ENCODE assay signal across 8 cellular contexts in genomic region chr1:119338004-119338403, GRCh38. TPM values are rescaled to one million over a fixed set of nuclear protein-coding genes. Genes with fewer than 3 reads are reported as not detected.
"Had no signal": no experiment of that assay in that cellular context is flagged by ENCODE, and none has a peak within 500 bp of the region (broad histone marks: within the 10 kb centered on the region; RNA-seq: fewer than 3 reads in every experiment).

No MANE protein-coding gene starts in this region.

- H3K4me3 ChIP-seq: GM23338, K562 had no signal

- H3K4me3 Mint-ChIP-seq: GM23338, H9 had no signal

- H3K27ac ChIP-seq: HL-60 had no signal

- DNase-seq: H9, HCEC 1CT, IMR-90, KG1 had no signal

- H3K27ac Mint-ChIP-seq: GM23338 had no signal

- ATAC-seq: GM23338, K562 had no signal

RNA-seq across cellular contexts. Expression of gene HAO2, which starts 30.6 kb away (rescaled TPM):
- total RNA-seq: GM23338, HT1080, IMR-90, K562 had no signal
- polyA plus RNA-seq: GM23338, IMR-90, K562 had no signal
